ENCODE assay signal across 20 cellular contexts in the genomic region with DNA sequence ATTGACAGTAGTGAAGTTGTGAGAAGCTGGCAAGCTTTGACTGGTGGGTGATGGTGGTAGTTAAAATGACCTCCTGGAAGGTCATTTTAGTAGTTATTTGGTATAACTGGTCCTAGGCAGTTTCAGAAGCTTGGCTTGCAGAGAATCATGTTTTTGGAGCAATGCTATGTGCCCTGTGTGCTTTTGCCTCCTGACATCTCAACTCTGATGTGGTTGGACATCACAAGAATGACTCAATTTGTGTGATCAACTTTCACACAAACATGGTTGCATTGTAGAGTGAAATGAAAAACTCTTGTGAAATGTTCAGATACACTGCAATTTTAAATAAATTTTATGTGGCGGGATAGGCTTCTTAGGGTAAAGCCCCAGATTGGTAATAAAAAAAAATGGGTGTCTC. TPM values are rescaled to one million over a fixed set of nuclear protein-coding genes. Genes with fewer than 3 reads are reported as not detected.
DNase-seq lines count a peak whose midpoint lies in the region; ATAC-seq and TF ChIP-seq lines count a peak whose summit lies in the region.
"Had no signal": no experiment of that assay in that cellular context is flagged by ENCODE, and none has a peak within 500 bp of the region (broad histone marks: within the 10 kb centered on the region; RNA-seq: fewer than 3 reads in every experiment).

No MANE protein-coding gene starts in this region.

- TF ChIP-seq CTCF in GM23338 (conservative IDR thresholded peaks at IDR 0.05; ENCODE audit: low read depth in 2 of 2) (no peak), adrenal gland (IDR thresholded peaks at IDR 0.05) (no peak)

- H3K4me3 ChIP-seq in GM23338, result no peak overlapping the region
- H3K4me3 ChIP-seq in adrenal gland, result no peak overlapping the region
- H3K4me3 ChIP-seq: SJSA1, smooth muscle cell, transverse colon had no signal

- no peaks in the 10 kb centered on the region for H3F3A ChIP-seq in GM23338 (replicated peaks; ENCODE audit: low read depth)

- no peaks in the 10 kb centered on the region for H3K27me3 Mint-ChIP-seq in activated CD8-positive, alpha-beta memory T cell treated with anti-CD3 and anti-CD28 coated beads, Interleukin-2, amount 10 ng/mL, durations not matched to agents 7 days and 5 days
- H3K27me3 Mint-ChIP-seq in GM23338 (ENCODE audit: insufficient read depth, low read depth, poor library complexity), result no peaks in the 10 kb centered on the region
- H3K27me3 Mint-ChIP-seq: memory B cell had no signal

- peaks cover 52% of the 10 kb centered on the region for H3K4me1 Mint-ChIP-seq in activated CD8-positive, alpha-beta memory T cell treated with anti-CD3 and anti-CD28 coated beads, Interleukin-2, amount 10 ng/mL, durations not matched to agents 7 days and 5 days
- peaks cover 2% of the 10 kb centered on the region; the same call in 1 of the 3 replicates for H3K4me1 Mint-ChIP-seq in GM23338
- peaks cover 42% of the 10 kb centered on the region for H3K4me1 Mint-ChIP-seq in stimulated activated effector memory CD8-positive, alpha-beta T cell treated with anti-CD3 and anti-CD28 coated beads, Interleukin-12 subunit alpha, Interleukin-12 subunit beta, amount 100 ng/mL, for 72 hours

- H3K4me1 ChIP-seq in GM23338 (ENCODE audit: insufficient read depth), result no peaks in the 10 kb centered on the region
- H3K4me1 ChIP-seq in adrenal gland (replicated peaks in 1 of 2), result no peaks in the 10 kb centered on the region
- H3K4me1 ChIP-seq: SJSA1, transverse colon had no signal

- H3K27me3 ChIP-seq in GM23338 (ENCODE audit: insufficient read depth) (no peaks in the 10 kb centered on the region), adrenal gland (no peaks in the 10 kb centered on the region)
- H3K27me3 ChIP-seq: SJSA1, transverse colon had no signal

- no peak overlapping the region for H3K4me3 Mint-ChIP-seq in activated CD8-positive, alpha-beta memory T cell treated with anti-CD3 and anti-CD28 coated beads, Interleukin-2, amount 10 ng/mL, durations not matched to agents 7 days and 5 days
- no peak overlapping the region for H3K4me3 Mint-ChIP-seq in GM23338
- peak overlapping the region; percentile 54 for H3K4me3 Mint-ChIP-seq in stimulated activated effector memory CD8-positive, alpha-beta T cell treated with anti-CD3 and anti-CD28 coated beads, Interleukin-12 subunit alpha, Interleukin-12 subunit beta, amount 100 ng/mL, for 72 hours
- H3K4me3 Mint-ChIP-seq: memory B cell had no signal

- no peaks in the 10 kb centered on the region for H3K9me2 ChIP-seq in GM23338 (ENCODE audit: insufficient read depth)

- 0 out of 2 replicates have a peak overlapping the region, but pooled peaks have one; percentile 3 for H2AFZ ChIP-seq in GM23338

- no peaks in the 10 kb centered on the region for H3K36me3 ChIP-seq in GM23338 (ENCODE audit: insufficient read depth)
- no peaks in the 10 kb centered on the region for H3K36me3 ChIP-seq in adrenal gland (replicated peaks in 1 of 2)
- H3K36me3 ChIP-seq: SJSA1, transverse colon had no signal

- H3K4me2 ChIP-seq in GM23338, result no peak overlapping the region
- H3K4me2 ChIP-seq: smooth muscle cell had no signal

- no peaks in the 10 kb centered on the region for H3K9me3 ChIP-seq in adrenal gland (replicated peaks in 1 of 3)
- H3K9me3 ChIP-seq: SJSA1, transverse colon had no signal

- intact Hi-C loops in adrenal gland (cut with DNase I), result no loop called here

- no peak for TF ChIP-seq POLR2A in adrenal gland (IDR thresholded peaks at IDR 0.05)

- peaks cover 12% of the 10 kb centered on the region for H3K36me3 Mint-ChIP-seq in activated CD8-positive, alpha-beta memory T cell treated with anti-CD3 and anti-CD28 coated beads, Interleukin-2, amount 10 ng/mL, durations not matched to agents 7 days and 5 days
- no peaks in the 10 kb centered on the region for H3K36me3 Mint-ChIP-seq in GM23338 (ENCODE audit: low read depth)
- H3K36me3 Mint-ChIP-seq in activated naive CD4-positive, alpha-beta T cell treated with anti-CD3 and anti-CD28 coated beads, Interleukin-2, amount 50 U/mL, for 72 hours, result peaks cover 0 to 20% of the 10 kb centered on the region in 2 donors
- no peaks in the 10 kb centered on the region for H3K36me3 Mint-ChIP-seq in stimulated activated effector memory CD8-positive, alpha-beta T cell treated with anti-CD3 and anti-CD28 coated beads, Interleukin-12 subunit alpha, Interleukin-12 subunit beta, amount 100 ng/mL, for 72 hours
- H3K36me3 Mint-ChIP-seq: memory B cell had no signal

- no peaks in the 10 kb centered on the region for H4K20me1 ChIP-seq in GM23338 (replicated peaks; ENCODE audit: insufficient read depth)

- ATAC-seq in activated CD8-positive, alpha-beta memory T cell treated with anti-CD3 and anti-CD28 coated beads, Interleukin-2, amount 10 ng/mL, durations not matched to agents 7 days and 5 days, result peak; percentile 45
- ATAC-seq in GM23338 (no peak), GM18858 (IDR thresholded peaks at IDR 0.05; ENCODE audit: unreplicated experiment) (no peak)
- ATAC-seq in activated naive CD4-positive, alpha-beta T cell treated with anti-CD3 and anti-CD28 coated beads, Interleukin-2, amount 50 U/mL, for 72 hours, result peak; percentile 85 to 86
- ATAC-seq in stimulated activated effector memory CD8-positive, alpha-beta T cell treated with anti-CD3 and anti-CD28 coated beads, Interleukin-12 subunit alpha, Interleukin-12 subunit beta, amount 100 ng/mL, for 72 hours, result peak; percentile 84

- no peaks in the 10 kb centered on the region for H3K9me3 Mint-ChIP-seq in activated CD8-positive, alpha-beta memory T cell treated with anti-CD3 and anti-CD28 coated beads, Interleukin-2, amount 10 ng/mL, durations not matched to agents 7 days and 5 days (ENCODE audit: low read depth)
- H3K9me3 Mint-ChIP-seq in GM23338, result no peaks in the 10 kb centered on the region
- no peaks in the 10 kb centered on the region for H3K9me3 Mint-ChIP-seq in activated naive CD4-positive, alpha-beta T cell treated with anti-CD3 and anti-CD28 coated beads, Interleukin-2, amount 50 U/mL, for 72 hours
- H3K9me3 Mint-ChIP-seq in stimulated activated effector memory CD8-positive, alpha-beta T cell treated with anti-CD3 and anti-CD28 coated beads, Interleukin-12 subunit alpha, Interleukin-12 subunit beta, amount 100 ng/mL, for 72 hours, result no peaks in the 10 kb centered on the region
- H3K9me3 Mint-ChIP-seq: memory B cell had no signal

- WGBS in adrenal gland, 4 donors, result 82 to 91% (median 86%) methylated on average over 1 of the region's 1 CpG

- DNase-seq in activated CD8-positive, alpha-beta memory T cell treated with anti-CD3 and anti-CD28 coated beads, Interleukin-2, amount 10 ng/mL, durations not matched to agents 7 days and 5 days, result no peak
- no peak for DNase-seq in activated CD8-positive, alpha-beta memory T cell treated with anti-CD3 and anti-CD28 coated beads, Interleukin-2, amount 50 U/mL, for 4 hours
- no peak for DNase-seq in GM23338 (ENCODE audit: low spot score)
- DNase-seq in activated naive CD4-positive, alpha-beta T cell treated with anti-CD3 and anti-CD28 coated beads, Interleukin-2, amount 50 U/mL, for 72 hours (ENCODE audit: low spot score in 2 of 2), result peak in 1 of 2 donors; percentile 25
- DNase-seq in stimulated activated effector memory CD8-positive, alpha-beta T cell treated with anti-CD3 and anti-CD28 coated beads, Interleukin-12 subunit alpha, Interleukin-12 subunit beta, amount 100 ng/mL, for 72 hours (ENCODE audit: low spot score in 2 of 2), result no peak
- DNase-seq in HuH-7 (ENCODE audit: low spot score), result no peak
- DNase-seq in adrenal gland, result no peak
- DNase-seq: activated CD4-positive, alpha-beta T cell treated with anti-CD3 and anti-CD28 coated beads, Interleukin-2, amount 50 U/mL, for 48 hours; Calu3; cerebellar nuclear complex; head of caudate nucleus; left cardiac atrium; MM.1S; NCI-H1436 treated with DMSO at 0.1 percent for 48 hours; NCI-H524; transverse colon had no signal

- H3K79me2 ChIP-seq in GM23338 (replicated peaks; ENCODE audit: insufficient read depth), result no peaks in the 10 kb centered on the region

- H3K27ac Mint-ChIP-seq in activated CD8-positive, alpha-beta memory T cell treated with anti-CD3 and anti-CD28 coated beads, Interleukin-2, amount 10 ng/mL, durations not matched to agents 7 days and 5 days, result peak overlapping the region; percentile 92
- no peak overlapping the region for H3K27ac Mint-ChIP-seq in GM23338
- H3K27ac Mint-ChIP-seq in activated naive CD4-positive, alpha-beta T cell treated with anti-CD3 and anti-CD28 coated beads, Interleukin-2, amount 50 U/mL, for 72 hours, result peak overlapping the region; percentile 78 to 86
- peak overlapping the region; percentile 87 for H3K27ac Mint-ChIP-seq in stimulated activated effector memory CD8-positive, alpha-beta T cell treated with anti-CD3 and anti-CD28 coated beads, Interleukin-12 subunit alpha, Interleukin-12 subunit beta, amount 100 ng/mL, for 72 hours

- CTCF ChIA-PET in activated CD8-positive, alpha-beta memory T cell treated with anti-CD3 and anti-CD28 coated beads, Interleukin-2, amount 10 ng/mL, durations not matched to agents 7 days and 5 days (lab: Charles Lee), result interaction anchor here (2.1 to 2.6 kb wide), 2 partner anchors 8 to 42 kb away, joined by 5 to 17 read pairs; a partner anchor contains a TSS

- H3K27ac ChIP-seq in GM23338 (ENCODE audit: low read depth) (no peak overlapping the region), adrenal gland (no peak overlapping the region)
- H3K27ac ChIP-seq: SJSA1, transverse colon had no signal

TF ChIP-seq in GM23338, 12 proteins besides CTCF, POLR2A, EP300 and RAD21:
- no peak for TF ChIP-seq POLR2AphosphoS5 (IDR thresholded peaks at IDR 0.05; ENCODE audit: low read depth)
- TF ChIP-seq STAT1 (IDR thresholded peaks at IDR 0.05; ENCODE audit: unreplicated experiment), result no peak

RNA-seq across cellular contexts. Expression of a gene that starts 8.3 kb away (rescaled TPM):
- 10 to 100 TPM; 25.0 to 26.6 TPM for total RNA-seq in activated CD8-positive, alpha-beta memory T cell treated with anti-CD3 and anti-CD28 coated beads, Interleukin-2, amount 10 ng/mL, durations not matched to agents 7 days and 5 days
- total RNA-seq in GM23338 (2014; rRNA removed; shearing (Covaris generic)), result 0.04 TPM in 1 of 2 replicates, not detected in the other
- polyA plus RNA-seq in GM23338 (2016; fragmentation: Nextera tagmentation; extraction: Ambion mirVana), result not detected in 2 replicates
- 1 to 10 TPM; 5.9 to 7.3 TPM for total RNA-seq in activated naive CD4-positive, alpha-beta T cell treated with anti-CD3 and anti-CD28 coated beads, Interleukin-2, amount 50 U/mL, for 72 hours
- total RNA-seq in adrenal gland, result 1 to 10 TPM in 4 of 8 donors, under 1 TPM in 4; 0.53 to 3.5 (median 1.1) TPM
- polyA plus RNA-seq in adrenal gland, result 1 to 10 TPM in 1 of 3 donors, under 1 TPM in 2; 0.40 to 1.1 (median 0.91) TPM
- total RNA-seq: Calu3, SJSA1 had no signal
- polyA plus RNA-seq: smooth muscle cell had no signal

Comparison
In these comparisons a context has a peak if more than half of its experiments do, and no peak if none do; other contexts are left out.
1. ATAC-seq: peak in activated CD8-positive, alpha-beta memory T cell treated with anti-CD3 and anti-CD28 coated beads, Interleukin-2, amount 10 ng/mL, durations not matched to agents 7 days and 5 days (single experiment), activated naive CD4-positive, alpha-beta T cell treated with anti-CD3 and anti-CD28 coated beads, Interleukin-2, amount 50 U/mL, for 72 hours (2 of 2) and stimulated activated effector memory CD8-positive, alpha-beta T cell treated with anti-CD3 and anti-CD28 coated beads, Interleukin-12 subunit alpha, Interleukin-12 subunit beta, amount 100 ng/mL, for 72 hours (single experiment); none in GM23338 (single experiment) and GM18858 (single experiment).